Comparison of ENCODE assay signal across 1 cellular context in the genomic region with DNA sequence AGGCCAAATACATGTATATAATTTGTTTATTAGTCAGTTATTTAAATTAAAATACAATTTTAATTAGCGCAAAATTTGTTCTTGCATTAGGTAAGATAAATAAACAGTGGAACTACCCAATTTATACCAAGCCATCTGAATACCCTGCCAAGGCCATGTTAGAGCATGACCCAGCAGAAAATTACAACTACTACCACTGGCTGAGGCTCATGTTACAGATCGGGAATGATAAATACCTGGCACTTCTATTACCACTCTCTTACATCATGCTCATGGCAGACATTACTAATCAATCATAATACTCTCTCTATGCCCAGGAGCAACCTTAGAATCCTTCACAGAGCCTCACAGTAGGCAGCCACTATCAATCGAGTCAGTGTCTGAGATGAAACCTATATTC.
TF ChIP-seq lines count a peak whose summit lies in the region.

No MANE protein-coding gene starts in this region.

TF ChIP-seq in GM23338, 12 proteins besides CTCF, POLR2A, EP300 and RAD21 (continued from another document):
- TF ChIP-seq, protein P1, sequence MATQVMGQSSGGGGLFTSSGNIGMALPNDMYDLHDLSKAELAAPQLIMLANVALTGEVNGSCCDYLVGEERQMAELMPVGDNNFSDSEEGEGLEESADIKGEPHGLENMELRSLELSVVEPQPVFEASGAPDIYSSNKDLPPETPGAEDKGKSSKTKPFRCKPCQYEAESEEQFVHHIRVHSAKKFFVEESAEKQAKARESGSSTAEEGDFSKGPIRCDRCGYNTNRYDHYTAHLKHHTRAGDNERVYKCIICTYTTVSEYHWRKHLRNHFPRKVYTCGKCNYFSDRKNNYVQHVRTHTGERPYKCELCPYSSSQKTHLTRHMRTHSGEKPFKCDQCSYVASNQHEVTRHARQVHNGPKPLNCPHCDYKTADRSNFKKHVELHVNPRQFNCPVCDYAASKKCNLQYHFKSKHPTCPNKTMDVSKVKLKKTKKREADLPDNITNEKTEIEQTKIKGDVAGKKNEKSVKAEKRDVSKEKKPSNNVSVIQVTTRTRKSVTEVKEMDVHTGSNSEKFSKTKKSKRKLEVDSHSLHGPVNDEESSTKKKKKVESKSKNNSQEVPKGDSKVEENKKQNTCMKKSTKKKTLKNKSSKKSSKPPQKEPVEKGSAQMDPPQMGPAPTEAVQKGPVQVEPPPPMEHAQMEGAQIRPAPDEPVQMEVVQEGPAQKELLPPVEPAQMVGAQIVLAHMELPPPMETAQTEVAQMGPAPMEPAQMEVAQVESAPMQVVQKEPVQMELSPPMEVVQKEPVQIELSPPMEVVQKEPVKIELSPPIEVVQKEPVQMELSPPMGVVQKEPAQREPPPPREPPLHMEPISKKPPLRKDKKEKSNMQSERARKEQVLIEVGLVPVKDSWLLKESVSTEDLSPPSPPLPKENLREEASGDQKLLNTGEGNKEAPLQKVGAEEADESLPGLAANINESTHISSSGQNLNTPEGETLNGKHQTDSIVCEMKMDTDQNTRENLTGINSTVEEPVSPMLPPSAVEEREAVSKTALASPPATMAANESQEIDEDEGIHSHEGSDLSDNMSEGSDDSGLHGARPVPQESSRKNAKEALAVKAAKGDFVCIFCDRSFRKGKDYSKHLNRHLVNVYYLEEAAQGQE (IDR thresholded peaks at IDR 0.05; ENCODE audit: unreplicated experiment), result no peak
- no peak for TF ChIP-seq ZNF331 (CRISPR knock-in tag; IDR thresholded peaks at IDR 0.05; ENCODE audit: low read depth)
- TF ChIP-seq NANOG (IDR thresholded peaks at IDR 0.05; ENCODE audit: borderline replicate concordance), result no peak
- no peak for TF ChIP-seq EZH2 (IDR thresholded peaks at IDR 0.05; ENCODE audit: low read depth, unreplicated experiment)
- TF ChIP-seq, protein P2, sequence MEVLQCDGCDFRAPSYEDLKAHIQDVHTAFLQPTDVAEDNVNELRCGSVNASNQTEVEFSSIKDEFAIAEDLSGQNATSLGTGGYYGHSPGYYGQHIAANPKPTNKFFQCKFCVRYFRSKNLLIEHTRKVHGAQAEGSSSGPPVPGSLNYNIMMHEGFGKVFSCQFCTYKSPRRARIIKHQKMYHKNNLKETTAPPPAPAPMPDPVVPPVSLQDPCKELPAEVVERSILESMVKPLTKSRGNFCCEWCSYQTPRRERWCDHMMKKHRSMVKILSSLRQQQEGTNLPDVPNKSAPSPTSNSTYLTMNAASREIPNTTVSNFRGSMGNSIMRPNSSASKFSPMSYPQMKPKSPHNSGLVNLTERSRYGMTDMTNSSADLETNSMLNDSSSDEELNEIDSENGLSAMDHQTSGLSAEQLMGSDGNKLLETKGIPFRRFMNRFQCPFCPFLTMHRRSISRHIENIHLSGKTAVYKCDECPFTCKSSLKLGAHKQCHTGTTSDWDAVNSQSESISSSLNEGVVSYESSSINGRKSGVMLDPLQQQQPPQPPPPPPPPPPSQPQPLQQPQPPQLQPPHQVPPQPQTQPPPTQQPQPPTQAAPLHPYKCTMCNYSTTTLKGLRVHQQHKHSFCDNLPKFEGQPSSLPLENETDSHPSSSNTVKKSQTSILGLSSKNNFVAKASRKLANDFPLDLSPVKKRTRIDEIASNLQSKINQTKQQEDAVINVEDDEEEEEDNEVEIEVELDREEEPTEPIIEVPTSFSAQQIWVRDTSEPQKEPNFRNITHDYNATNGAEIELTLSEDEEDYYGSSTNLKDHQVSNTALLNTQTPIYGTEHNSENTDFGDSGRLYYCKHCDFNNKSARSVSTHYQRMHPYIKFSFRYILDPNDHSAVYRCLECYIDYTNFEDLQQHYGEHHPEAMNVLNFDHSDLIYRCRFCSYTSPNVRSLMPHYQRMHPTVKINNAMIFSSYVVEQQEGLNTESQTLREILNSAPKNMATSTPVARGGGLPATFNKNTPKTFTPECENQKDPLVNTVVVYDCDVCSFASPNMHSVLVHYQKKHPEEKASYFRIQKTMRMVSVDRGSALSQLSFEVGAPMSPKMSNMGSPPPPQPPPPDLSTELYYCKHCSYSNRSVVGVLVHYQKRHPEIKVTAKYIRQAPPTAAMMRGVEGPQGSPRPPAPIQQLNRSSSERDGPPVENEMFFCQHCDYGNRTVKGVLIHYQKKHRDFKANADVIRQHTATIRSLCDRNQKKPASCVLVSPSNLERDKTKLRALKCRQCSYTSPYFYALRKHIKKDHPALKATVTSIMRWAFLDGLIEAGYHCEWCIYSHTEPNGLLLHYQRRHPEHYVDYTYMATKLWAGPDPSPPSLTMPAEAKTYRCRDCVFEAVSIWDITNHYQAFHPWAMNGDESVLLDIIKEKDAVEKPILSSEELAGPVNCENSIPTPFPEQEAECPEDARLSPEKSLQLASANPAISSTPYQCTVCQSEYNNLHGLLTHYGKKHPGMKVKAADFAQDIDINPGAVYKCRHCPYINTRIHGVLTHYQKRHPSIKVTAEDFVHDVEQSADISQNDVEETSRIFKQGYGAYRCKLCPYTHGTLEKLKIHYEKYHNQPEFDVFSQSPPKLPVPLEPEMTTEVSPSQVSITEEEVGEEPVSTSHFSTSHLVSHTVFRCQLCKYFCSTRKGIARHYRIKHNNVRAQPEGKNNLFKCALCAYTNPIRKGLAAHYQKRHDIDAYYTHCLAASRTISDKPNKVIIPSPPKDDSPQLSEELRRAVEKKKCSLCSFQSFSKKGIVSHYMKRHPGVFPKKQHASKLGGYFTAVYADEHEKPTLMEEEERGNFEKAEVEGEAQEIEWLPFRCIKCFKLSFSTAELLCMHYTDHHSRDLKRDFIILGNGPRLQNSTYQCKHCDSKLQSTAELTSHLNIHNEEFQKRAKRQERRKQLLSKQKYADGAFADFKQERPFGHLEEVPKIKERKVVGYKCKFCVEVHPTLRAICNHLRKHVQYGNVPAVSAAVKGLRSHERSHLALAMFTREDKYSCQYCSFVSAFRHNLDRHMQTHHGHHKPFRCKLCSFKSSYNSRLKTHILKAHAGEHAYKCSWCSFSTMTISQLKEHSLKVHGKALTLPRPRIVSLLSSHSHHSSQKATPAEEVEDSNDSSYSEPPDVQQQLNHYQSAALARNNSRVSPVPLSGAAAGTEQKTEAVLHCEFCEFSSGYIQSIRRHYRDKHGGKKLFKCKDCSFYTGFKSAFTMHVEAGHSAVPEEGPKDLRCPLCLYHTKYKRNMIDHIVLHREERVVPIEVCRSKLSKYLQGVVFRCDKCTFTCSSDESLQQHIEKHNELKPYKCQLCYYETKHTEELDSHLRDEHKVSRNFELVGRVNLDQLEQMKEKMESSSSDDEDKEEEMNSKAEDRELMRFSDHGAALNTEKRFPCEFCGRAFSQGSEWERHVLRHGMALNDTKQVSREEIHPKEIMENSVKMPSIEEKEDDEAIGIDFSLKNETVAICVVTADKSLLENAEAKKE (CRISPR knock-in tag; IDR thresholded peaks at IDR 0.05), result no peak
- TF ChIP-seq POLR2AphosphoS5 (IDR thresholded peaks at IDR 0.05; ENCODE audit: low read depth), result no peak
- TF ChIP-seq, protein P3, sequence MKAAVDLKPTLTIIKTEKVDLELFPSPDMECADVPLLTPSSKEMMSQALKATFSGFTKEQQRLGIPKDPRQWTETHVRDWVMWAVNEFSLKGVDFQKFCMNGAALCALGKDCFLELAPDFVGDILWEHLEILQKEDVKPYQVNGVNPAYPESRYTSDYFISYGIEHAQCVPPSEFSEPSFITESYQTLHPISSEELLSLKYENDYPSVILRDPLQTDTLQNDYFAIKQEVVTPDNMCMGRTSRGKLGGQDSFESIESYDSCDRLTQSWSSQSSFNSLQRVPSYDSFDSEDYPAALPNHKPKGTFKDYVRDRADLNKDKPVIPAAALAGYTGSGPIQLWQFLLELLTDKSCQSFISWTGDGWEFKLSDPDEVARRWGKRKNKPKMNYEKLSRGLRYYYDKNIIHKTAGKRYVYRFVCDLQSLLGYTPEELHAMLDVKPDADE (IDR thresholded peaks at IDR 0.05), result no peak
- no peak for TF ChIP-seq CREB1 (CRISPR knock-in tag; IDR thresholded peaks at IDR 0.05; ENCODE audit: low read depth)
- TF ChIP-seq STAT1 (IDR thresholded peaks at IDR 0.05; ENCODE audit: unreplicated experiment), result no peak
- TF ChIP-seq EZH2phosphoT487 (IDR thresholded peaks at IDR 0.05; ENCODE audit: unreplicated experiment), result no peak
